29 cellular contexts compared by ENCODE assay signal in the genomic region with DNA sequence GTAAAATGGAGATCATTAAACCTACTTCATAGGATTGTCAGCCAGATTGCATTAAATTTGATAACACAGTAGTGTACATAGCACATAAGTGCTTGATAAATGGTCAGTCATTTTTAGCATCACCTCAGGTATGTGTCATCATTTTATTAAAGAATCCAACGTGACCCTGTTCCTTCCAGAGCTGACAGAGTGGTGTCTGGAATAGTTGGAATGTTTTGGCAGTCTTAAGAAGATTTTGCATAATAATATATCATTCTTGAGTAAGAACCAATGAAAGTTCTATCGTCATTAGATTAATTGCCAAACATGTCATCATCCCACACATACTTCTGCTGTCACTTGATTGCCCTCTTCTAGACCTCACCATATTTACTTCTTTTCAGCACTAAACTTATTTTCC.
"Had no signal": no experiment of that assay in that cellular context is flagged by ENCODE, and none has a peak within 500 bp of the region (broad histone marks: within the 10 kb centered on the region; RNA-seq: fewer than 3 reads in every experiment).

No MANE protein-coding gene starts in this region.

- ATAC-seq: stimulated activated effector memory CD8-positive, alpha-beta T cell treated with anti-CD3 and anti-CD28 coated beads, Interleukin-12 subunit alpha, Interleukin-12 subunit beta, amount 100 ng/mL, for 72 hours; stimulated activated memory B cell treated with anti-CD40 and anti-IgM and Interleukin-4, amounts not matched to agents 10 μg/mL and 1 μg/mL and 100 μg/mL, for 72 hours; stimulated activated naive B cell treated with anti-CD40 and anti-IgM and Interleukin-4, amounts not matched to agents 10 μg/mL and 1 μg/mL and 100 μg/mL, for 72 hours; stimulated activated naive CD8-positive, alpha-beta T cell treated with anti-CD3 and anti-CD28 coated beads, Interleukin-15, amount 100 ng/mL, for 72 hours; stimulated activated naive CD8-positive, alpha-beta T cell treated with anti-CD3 and anti-CD28 coated beads, Interleukin-15, Interleukin-2, amounts not matched to agents 100 U/mL and 50 U/mL, for 24 hours; upper lobe of right lung had no signal

- FAIRE-seq: urothelium cell line had no signal

- H3K4me3 ChIP-seq: stomach, suprapubic skin, testis, thoracic aorta, thyroid gland, tibial artery, tibial nerve, transverse colon, upper lobe of left lung, upper lobe of right lung, uterus, vagina had no signal

- H3K4me1 ChIP-seq: stomach, suprapubic skin, testis, thyroid gland, tibial artery, tibial nerve, transverse colon, upper lobe of left lung, upper lobe of right lung, uterus, vagina had no signal

- H3K36me3 Mint-ChIP-seq: stimulated activated effector memory CD8-positive, alpha-beta T cell treated with anti-CD3 and anti-CD28 coated beads, Interleukin-12 subunit alpha, Interleukin-12 subunit beta, amount 100 ng/mL, for 72 hours; stimulated activated memory B cell treated with anti-CD40 and anti-IgM and Interleukin-4, amounts not matched to agents 10 μg/mL and 1 μg/mL and 100 μg/mL, for 72 hours; stimulated activated naive B cell treated with anti-CD40 and anti-IgM and Interleukin-4, amounts not matched to agents 10 μg/mL and 1 μg/mL and 100 μg/mL, for 72 hours; type B pancreatic cell had no signal

- H3K27ac Mint-ChIP-seq: stimulated activated effector memory CD8-positive, alpha-beta T cell treated with anti-CD3 and anti-CD28 coated beads, Interleukin-12 subunit alpha, Interleukin-12 subunit beta, amount 100 ng/mL, for 72 hours; stimulated activated memory B cell treated with anti-CD40 and anti-IgM and Interleukin-4, amounts not matched to agents 10 μg/mL and 1 μg/mL and 100 μg/mL, for 72 hours; stimulated activated naive B cell treated with anti-CD40 and anti-IgM and Interleukin-4, amounts not matched to agents 10 μg/mL and 1 μg/mL and 100 μg/mL, for 72 hours; stimulated activated naive CD8-positive, alpha-beta T cell treated with anti-CD3 and anti-CD28 coated beads, Interleukin-15, Interleukin-2, amounts not matched to agents 100 ng/mL and 50 ng/mL, for 24 hours; type B pancreatic cell had no signal

- H3K9me3 ChIP-seq: suprapubic skin, testis, thoracic aorta, thyroid gland, tibial artery, transverse colon, upper lobe of left lung, upper lobe of right lung, uterus, vagina had no signal

- H3K36me3 ChIP-seq: stomach, suprapubic skin, thoracic aorta, thyroid gland, tibial artery, tibial nerve, transverse colon, upper lobe of left lung, upper lobe of right lung, uterus, vagina had no signal

- H3K4me1 Mint-ChIP-seq: stimulated activated effector memory CD8-positive, alpha-beta T cell treated with anti-CD3 and anti-CD28 coated beads, Interleukin-12 subunit alpha, Interleukin-12 subunit beta, amount 100 ng/mL, for 72 hours; stimulated activated memory B cell treated with anti-CD40 and anti-IgM and Interleukin-4, amounts not matched to agents 10 μg/mL and 1 μg/mL and 100 μg/mL, for 72 hours; stimulated activated naive B cell treated with anti-CD40 and anti-IgM and Interleukin-4, amounts not matched to agents 10 μg/mL and 1 μg/mL and 100 μg/mL, for 72 hours; stimulated activated naive CD8-positive, alpha-beta T cell treated with anti-CD3 and anti-CD28 coated beads, Interleukin-15, amount 100 ng/mL, for 72 hours had no signal

- H3K27me3 ChIP-seq: stomach, suprapubic skin, testis, thyroid gland, tibial artery, tibial nerve, transverse colon, upper lobe of left lung, upper lobe of right lung, uterus, vagina had no signal

- H3K27me3 Mint-ChIP-seq: stimulated activated memory B cell treated with anti-CD40 and anti-IgM and Interleukin-4, amounts not matched to agents 10 μg/mL and 1 μg/mL and 100 μg/mL, for 72 hours; stimulated activated naive B cell treated with anti-CD40 and anti-IgM and Interleukin-4, amounts not matched to agents 10 μg/mL and 1 μg/mL and 100 μg/mL, for 72 hours; stimulated activated naive CD8-positive, alpha-beta T cell treated with anti-CD3 and anti-CD28 coated beads, Interleukin-15, amount 100 ng/mL, for 72 hours; stimulated activated naive CD8-positive, alpha-beta T cell treated with anti-CD3 and anti-CD28 coated beads, Interleukin-15, Interleukin-2, amounts not matched to agents 100 ng/mL and 50 ng/mL, for 24 hours; type B pancreatic cell had no signal

- DNase-seq: stimulated activated CD4-positive, alpha-beta T cell treated with anti-CD3 and anti-CD28 coated beads, Interleukin-2, amount 100 ng/mL, for 48 hours; stimulated activated CD4-positive, alpha-beta T cell treated with anti-CD3 and anti-CD28 coated beads, Interleukin-4, amount 100 ng/mL, for 1 hour; stimulated activated CD4-positive, alpha-beta T cell treated with anti-CD3 and anti-CD28 coated beads, Interleukin-4, amount 100 ng/mL, for 24 hours; stimulated activated CD4-positive, alpha-beta T cell treated with anti-CD3 and anti-CD28 coated beads, Interleukin-4, amount 100 ng/mL, for 4 hours; stimulated activated CD8-positive, alpha-beta memory T cell treated with anti-CD3 and anti-CD28 coated beads, Interleukin-4, amount 100 ng/mL, for 48 hours; stimulated activated naive B cell treated with anti-CD40 and anti-IgM and Interleukin-4, amounts not matched to agents 10 μg/mL and 1 μg/mL and 100 μg/mL, for 72 hours; stimulated activated naive CD4-positive, alpha-beta T cell; stimulated activated naive CD4-positive, alpha-beta T cell treated with Interleukin-2 at 50 U/mL for 16 hours; stimulated activated naive CD8-positive, alpha-beta T cell treated with anti-CD3 and anti-CD28 coated beads, Interleukin-15, amount 100 ng/mL, for 72 hours; stimulated activated naive CD8-positive, alpha-beta T cell treated with anti-CD3 and anti-CD28 coated beads, Interleukin-15, Interleukin-2, amounts not matched to agents 100 U/mL and 50 U/mL, for 24 hours; stomach; substantia nigra; testis; thyroid gland; tibial artery; transverse colon; trophoblast cell; upper lobe of left lung; upper lobe of right lung; uterus had no signal

- H3K27ac ChIP-seq: stomach, suprapubic skin, testis, thoracic aorta, thyroid gland, tibial artery, tibial nerve, transverse colon, upper lobe of left lung, upper lobe of right lung, uterus, vagina had no signal

- H3K4me3 Mint-ChIP-seq: stimulated activated effector memory CD8-positive, alpha-beta T cell treated with anti-CD3 and anti-CD28 coated beads, Interleukin-12 subunit alpha, Interleukin-12 subunit beta, amount 100 ng/mL, for 72 hours; stimulated activated memory B cell treated with anti-CD40 and anti-IgM and Interleukin-4, amounts not matched to agents 10 μg/mL and 1 μg/mL and 100 μg/mL, for 72 hours; stimulated activated naive B cell treated with anti-CD40 and anti-IgM and Interleukin-4, amounts not matched to agents 10 μg/mL and 1 μg/mL and 100 μg/mL, for 72 hours; stimulated activated naive CD8-positive, alpha-beta T cell treated with anti-CD3 and anti-CD28 coated beads, Interleukin-15, amount 100 ng/mL, for 72 hours; stimulated activated naive CD8-positive, alpha-beta T cell treated with anti-CD3 and anti-CD28 coated beads, Interleukin-15, Interleukin-2, amounts not matched to agents 100 ng/mL and 50 ng/mL, for 24 hours; type B pancreatic cell had no signal
